In genomic region chr15:67550522-67550921, GRCh38 we compare ENCODE assay signal across 1 cellular context.
TF ChIP-seq lines count a peak whose summit lies in the region.

No MANE protein-coding gene starts in this region.

TF ChIP-seq in K562, 482 proteins besides CTCF, POLR2A, EP300 and RAD21 (continued from another document and continues in another):
- TF ChIP-seq, protein P1, sequence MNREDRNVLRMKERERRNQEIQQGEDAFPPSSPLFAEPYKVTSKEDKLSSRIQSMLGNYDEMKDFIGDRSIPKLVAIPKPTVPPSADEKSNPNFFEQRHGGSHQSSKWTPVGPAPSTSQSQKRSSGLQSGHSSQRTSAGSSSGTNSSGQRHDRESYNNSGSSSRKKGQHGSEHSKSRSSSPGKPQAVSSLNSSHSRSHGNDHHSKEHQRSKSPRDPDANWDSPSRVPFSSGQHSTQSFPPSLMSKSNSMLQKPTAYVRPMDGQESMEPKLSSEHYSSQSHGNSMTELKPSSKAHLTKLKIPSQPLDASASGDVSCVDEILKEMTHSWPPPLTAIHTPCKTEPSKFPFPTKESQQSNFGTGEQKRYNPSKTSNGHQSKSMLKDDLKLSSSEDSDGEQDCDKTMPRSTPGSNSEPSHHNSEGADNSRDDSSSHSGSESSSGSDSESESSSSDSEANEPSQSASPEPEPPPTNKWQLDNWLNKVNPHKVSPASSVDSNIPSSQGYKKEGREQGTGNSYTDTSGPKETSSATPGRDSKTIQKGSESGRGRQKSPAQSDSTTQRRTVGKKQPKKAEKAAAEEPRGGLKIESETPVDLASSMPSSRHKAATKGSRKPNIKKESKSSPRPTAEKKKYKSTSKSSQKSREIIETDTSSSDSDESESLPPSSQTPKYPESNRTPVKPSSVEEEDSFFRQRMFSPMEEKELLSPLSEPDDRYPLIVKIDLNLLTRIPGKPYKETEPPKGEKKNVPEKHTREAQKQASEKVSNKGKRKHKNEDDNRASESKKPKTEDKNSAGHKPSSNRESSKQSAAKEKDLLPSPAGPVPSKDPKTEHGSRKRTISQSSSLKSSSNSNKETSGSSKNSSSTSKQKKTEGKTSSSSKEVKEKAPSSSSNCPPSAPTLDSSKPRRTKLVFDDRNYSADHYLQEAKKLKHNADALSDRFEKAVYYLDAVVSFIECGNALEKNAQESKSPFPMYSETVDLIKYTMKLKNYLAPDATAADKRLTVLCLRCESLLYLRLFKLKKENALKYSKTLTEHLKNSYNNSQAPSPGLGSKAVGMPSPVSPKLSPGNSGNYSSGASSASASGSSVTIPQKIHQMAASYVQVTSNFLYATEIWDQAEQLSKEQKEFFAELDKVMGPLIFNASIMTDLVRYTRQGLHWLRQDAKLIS (CRISPR knock-in tag; IDR thresholded peaks at IDR 0.05): no peak
- TF ChIP-seq YBX1 (IDR thresholded peaks at IDR 0.05) (no peak), GTF2F1 (IDR thresholded peaks at IDR 0.05; ENCODE audit: low read depth, low read length) (no peak), ZNF740 (CRISPR knock-in tag; IDR thresholded peaks at IDR 0.05) (no peak), ZNF740 (tag; IDR thresholded peaks at IDR 0.05) (no peak), NBN (IDR thresholded peaks at IDR 0.05; ENCODE audit: low read depth) (no peak), CREM (IDR thresholded peaks at IDR 0.05; ENCODE audit: low read depth) (peak; percentile 70; the same call in 1 of the 2 replicates), NR2C2 (CRISPR knock-in tag; IDR thresholded peaks at IDR 0.05) (no peak), NR2C2 (tag; IDR thresholded peaks at IDR 0.05) (peak; percentile 80), DMBX1 (CRISPR knock-in tag; IDR thresholded peaks at IDR 0.05; ENCODE audit: borderline replicate concordance) (peak; percentile 77), CHD7 (IDR thresholded peaks at IDR 0.05; ENCODE audit: low read depth, low read length) (no peak), ZNF699 (CRISPR knock-in tag; IDR thresholded peaks at IDR 0.05; ENCODE audit: insufficient replicate concordance) (no peak), CEBPB (tag; IDR thresholded peaks at IDR 0.05) (peak; percentile 67), ZNF408 (CRISPR knock-in tag; IDR thresholded peaks at IDR 0.05; ENCODE audit: low read depth) (no peak), CREB1 (IDR thresholded peaks at IDR 0.05) (peak; percentile 39; the same call in 1 of the 2 replicates), CREB1 (CRISPR knock-in tag; IDR thresholded peaks at IDR 0.05) (peak; percentile 31; the same call in 1 of the 2 replicates), HMG20B (CRISPR knock-in tag; IDR thresholded peaks at IDR 0.05) (no peak), VEZF1 (CRISPR knock-in tag; IDR thresholded peaks at IDR 0.05) (peak; percentile 18; the same call in 1 of the 2 replicates), ZNF41 (CRISPR knock-in tag; conservative IDR thresholded peaks at IDR 0.05) (no peak), RB1 (IDR thresholded peaks at IDR 0.05; ENCODE audit: low read depth) (no peak), ARID1B (IDR thresholded peaks at IDR 0.05) (peak; percentile 71), ESRRB (CRISPR knock-in tag; IDR thresholded peaks at IDR 0.05; ENCODE audit: borderline replicate concordance) (no peak), TAF9B (IDR thresholded peaks at IDR 0.05; ENCODE audit: partially characterized antibody) (peak; percentile 24), RBM22 (IDR thresholded peaks at IDR 0.05; ENCODE audit: low read depth, low read length, poor library complexity, severe bottlenecking) (no peak), SMARCE1 (IDR thresholded peaks at IDR 0.05) (peak; percentile 84), MEIS2 (IDR thresholded peaks at IDR 0.05; ENCODE audit: partially characterized antibody) (no peak), XRCC5 (IDR thresholded peaks at IDR 0.05; ENCODE audit: low read depth, low read length) (no peak), ETV1 (tag; conservative IDR thresholded peaks at IDR 0.05; ENCODE audit: low read depth) (peak; percentile 49; the same call in 1 of the 2 replicates), HDAC2 (IDR thresholded peaks at IDR 0.05) (no peak)
- TF ChIP-seq, protein P2, sequence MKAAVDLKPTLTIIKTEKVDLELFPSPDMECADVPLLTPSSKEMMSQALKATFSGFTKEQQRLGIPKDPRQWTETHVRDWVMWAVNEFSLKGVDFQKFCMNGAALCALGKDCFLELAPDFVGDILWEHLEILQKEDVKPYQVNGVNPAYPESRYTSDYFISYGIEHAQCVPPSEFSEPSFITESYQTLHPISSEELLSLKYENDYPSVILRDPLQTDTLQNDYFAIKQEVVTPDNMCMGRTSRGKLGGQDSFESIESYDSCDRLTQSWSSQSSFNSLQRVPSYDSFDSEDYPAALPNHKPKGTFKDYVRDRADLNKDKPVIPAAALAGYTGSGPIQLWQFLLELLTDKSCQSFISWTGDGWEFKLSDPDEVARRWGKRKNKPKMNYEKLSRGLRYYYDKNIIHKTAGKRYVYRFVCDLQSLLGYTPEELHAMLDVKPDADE (conservative IDR thresholded peaks at IDR 0.05; ENCODE audit: control insufficient read depth, low read depth, low read length): no peak
- TF ChIP-seq, protein P3, sequence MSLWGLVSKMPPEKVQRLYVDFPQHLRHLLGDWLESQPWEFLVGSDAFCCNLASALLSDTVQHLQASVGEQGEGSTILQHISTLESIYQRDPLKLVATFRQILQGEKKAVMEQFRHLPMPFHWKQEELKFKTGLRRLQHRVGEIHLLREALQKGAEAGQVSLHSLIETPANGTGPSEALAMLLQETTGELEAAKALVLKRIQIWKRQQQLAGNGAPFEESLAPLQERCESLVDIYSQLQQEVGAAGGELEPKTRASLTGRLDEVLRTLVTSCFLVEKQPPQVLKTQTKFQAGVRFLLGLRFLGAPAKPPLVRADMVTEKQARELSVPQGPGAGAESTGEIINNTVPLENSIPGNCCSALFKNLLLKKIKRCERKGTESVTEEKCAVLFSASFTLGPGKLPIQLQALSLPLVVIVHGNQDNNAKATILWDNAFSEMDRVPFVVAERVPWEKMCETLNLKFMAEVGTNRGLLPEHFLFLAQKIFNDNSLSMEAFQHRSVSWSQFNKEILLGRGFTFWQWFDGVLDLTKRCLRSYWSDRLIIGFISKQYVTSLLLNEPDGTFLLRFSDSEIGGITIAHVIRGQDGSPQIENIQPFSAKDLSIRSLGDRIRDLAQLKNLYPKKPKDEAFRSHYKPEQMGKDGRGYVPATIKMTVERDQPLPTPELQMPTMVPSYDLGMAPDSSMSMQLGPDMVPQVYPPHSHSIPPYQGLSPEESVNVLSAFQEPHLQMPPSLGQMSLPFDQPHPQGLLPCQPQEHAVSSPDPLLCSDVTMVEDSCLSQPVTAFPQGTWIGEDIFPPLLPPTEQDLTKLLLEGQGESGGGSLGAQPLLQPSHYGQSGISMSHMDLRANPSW (CRISPR knock-in tag; IDR thresholded peaks at IDR 0.05): no peak
- TF ChIP-seq, protein P4, sequence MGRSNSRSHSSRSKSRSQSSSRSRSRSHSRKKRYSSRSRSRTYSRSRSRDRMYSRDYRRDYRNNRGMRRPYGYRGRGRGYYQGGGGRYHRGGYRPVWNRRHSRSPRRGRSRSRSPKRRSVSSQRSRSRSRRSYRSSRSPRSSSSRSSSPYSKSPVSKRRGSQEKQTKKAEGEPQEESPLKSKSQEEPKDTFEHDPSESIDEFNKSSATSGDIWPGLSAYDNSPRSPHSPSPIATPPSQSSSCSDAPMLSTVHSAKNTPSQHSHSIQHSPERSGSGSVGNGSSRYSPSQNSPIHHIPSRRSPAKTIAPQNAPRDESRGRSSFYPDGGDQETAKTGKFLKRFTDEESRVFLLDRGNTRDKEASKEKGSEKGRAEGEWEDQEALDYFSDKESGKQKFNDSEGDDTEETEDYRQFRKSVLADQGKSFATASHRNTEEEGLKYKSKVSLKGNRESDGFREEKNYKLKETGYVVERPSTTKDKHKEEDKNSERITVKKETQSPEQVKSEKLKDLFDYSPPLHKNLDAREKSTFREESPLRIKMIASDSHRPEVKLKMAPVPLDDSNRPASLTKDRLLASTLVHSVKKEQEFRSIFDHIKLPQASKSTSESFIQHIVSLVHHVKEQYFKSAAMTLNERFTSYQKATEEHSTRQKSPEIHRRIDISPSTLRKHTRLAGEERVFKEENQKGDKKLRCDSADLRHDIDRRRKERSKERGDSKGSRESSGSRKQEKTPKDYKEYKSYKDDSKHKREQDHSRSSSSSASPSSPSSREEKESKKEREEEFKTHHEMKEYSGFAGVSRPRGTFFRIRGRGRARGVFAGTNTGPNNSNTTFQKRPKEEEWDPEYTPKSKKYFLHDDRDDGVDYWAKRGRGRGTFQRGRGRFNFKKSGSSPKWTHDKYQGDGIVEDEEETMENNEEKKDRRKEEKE (IDR thresholded peaks at IDR 0.05; ENCODE audit: borderline replicate concordance in 1 of 2, control insufficient read depth in 1 of 2, low read depth in 2 of 2, low read length in 1 of 2): no peak
